In genomic region chr9:19473605-19474004, GRCh38 we compare ENCODE assay signal across 18 cellular contexts.
"Had no signal": no experiment of that assay in that cellular context is flagged by ENCODE, and none has a peak within 500 bp of the region (broad histone marks: within the 10 kb centered on the region; RNA-seq: fewer than 3 reads in every experiment).

No MANE protein-coding gene starts in this region.

- H3K4me3 Mint-ChIP-seq: activated CD4-positive, alpha-beta memory T cell treated with anti-CD3 and anti-CD28 coated beads, Interleukin-2, amount 10 ng/mL, durations not matched to agents 7 days and 5 days; activated CD4-positive, alpha-beta T cell treated with anti-CD3 and anti-CD28 coated beads for 36 hours; activated T-cell treated with anti-CD3 and anti-CD28 coated beads, Interleukin-2, amount 50 U/mL, for 4 hours; immature natural killer cell; nephron; T-helper 17 cell had no signal

- ATAC-seq: activated CD4-positive, alpha-beta T cell treated with anti-CD3 and anti-CD28 coated beads for 36 hours; activated T-cell treated with anti-CD3 and anti-CD28 coated beads, Interleukin-2, amount 50 U/mL, for 4 hours; gastrocnemius medialis; heart left ventricle; lower lobe of right lung; T-helper 17 cell had no signal

- H3K27ac Mint-ChIP-seq: activated CD4-positive, alpha-beta memory T cell treated with anti-CD3 and anti-CD28 coated beads, Interleukin-2, amount 10 ng/mL, durations not matched to agents 7 days and 5 days; activated CD4-positive, alpha-beta T cell treated with anti-CD3 and anti-CD28 coated beads for 36 hours; immature natural killer cell; nephron; T-helper 17 cell had no signal

- H3K36me3 Mint-ChIP-seq: immature natural killer cell had no signal

- H3K9me3 Mint-ChIP-seq: activated CD4-positive, alpha-beta memory T cell treated with anti-CD3 and anti-CD28 coated beads, Interleukin-2, amount 10 ng/mL, durations not matched to agents 7 days and 5 days; activated T-cell treated with anti-CD3 and anti-CD28 coated beads, Interleukin-2, amount 50 U/mL, for 4 hours; immature natural killer cell had no signal

- H3K36me3 ChIP-seq: cardiac muscle cell, gastrocnemius medialis, heart left ventricle, lower lobe of right lung, right atrium auricular region, transverse colon had no signal

- H3K27me3 ChIP-seq: cardiac muscle cell, gastrocnemius medialis, heart left ventricle, right atrium auricular region had no signal

- H3K9me3 ChIP-seq: gastrocnemius medialis, heart left ventricle, lower lobe of right lung, right atrium auricular region, transverse colon had no signal

- H3K27me3 Mint-ChIP-seq: activated CD4-positive, alpha-beta T cell treated with anti-CD3 and anti-CD28 coated beads for 36 hours had no signal

- DNase-seq: activated CD4-positive, alpha-beta memory T cell treated with anti-CD3 and anti-CD28 coated beads, Interleukin-2, amount 10 ng/mL, durations not matched to agents 7 days and 5 days; activated CD4-positive, alpha-beta T cell treated with anti-CD3 and anti-CD28 coated beads for 36 hours; activated effector memory CD4-positive, alpha-beta T cell treated with Interleukin-2 at 50 U/mL for 16 hours; activated naive CD4-positive, alpha-beta T cell treated with anti-CD3 and anti-CD28 coated beads, Interleukin-2, amount 50 U/mL, for 16 hours; activated T-cell treated with anti-CD3 and anti-CD28 coated beads, Interleukin-2, amount 50 U/mL, for 4 hours; gastrocnemius medialis; heart left ventricle; immature natural killer cell; lower lobe of right lung; nucleus accumbens; stimulated activated CD4-positive, alpha-beta T cell treated with anti-CD3 and anti-CD28 coated beads, Interleukin-4, amount 100 ng/mL, for 24 hours; stimulated activated naive CD4-positive, alpha-beta T cell; T-helper 17 cell; transverse colon had no signal

- H3K4me1 ChIP-seq: gastrocnemius medialis had no signal

- H3K4me3 ChIP-seq: cardiac muscle cell, gastrocnemius medialis, heart left ventricle, lower lobe of right lung, right atrium auricular region, skin epidermis, transverse colon had no signal
